25 cellular contexts compared by ENCODE assay signal in the genomic region with DNA sequence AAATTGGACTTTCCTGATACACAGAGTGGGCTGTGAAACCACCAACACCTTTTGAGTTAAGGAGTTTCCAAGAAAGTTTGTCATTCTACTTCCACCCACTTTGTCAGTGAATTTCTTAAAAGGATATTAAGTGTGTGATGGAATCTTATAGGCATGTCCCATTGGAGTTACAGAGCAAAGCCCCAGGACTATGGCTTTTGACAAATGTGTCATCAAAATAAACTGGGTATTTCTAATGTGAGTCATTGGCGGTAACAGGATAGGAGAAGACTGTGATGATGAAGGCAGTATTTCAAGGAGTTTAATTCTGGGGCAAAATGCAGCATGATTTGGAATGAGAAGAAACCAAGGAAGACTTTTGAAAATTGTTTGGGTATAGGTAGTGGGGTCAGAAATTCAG.
A peak's percentile ranks its signal among the peaks of the same experiment; 100 is the strongest.
DNase-seq lines count a peak whose midpoint lies in the region; ATAC-seq and TF ChIP-seq lines count a peak whose summit lies in the region.
"Had no signal": no experiment of that assay in that cellular context is flagged by ENCODE, and none has a peak within 500 bp of the region (broad histone marks: within the 10 kb centered on the region; RNA-seq: fewer than 3 reads in every experiment).

No MANE protein-coding gene starts in this region.

- peaks cover 18% of the 10 kb centered on the region for H3K9me3 Mint-ChIP-seq in neural progenitor cell

- H3K27me3 Mint-ChIP-seq in neural progenitor cell (ENCODE audit: insufficient read depth, low read depth): peaks cover 5% of the 10 kb centered on the region

- H3K27me3 ChIP-seq in neural progenitor cell: no peaks in the 10 kb centered on the region
- H3K27me3 ChIP-seq: BE2C had no signal

- no peak overlapping the region for H3K9ac ChIP-seq in neural progenitor cell

- ATAC-seq in GM21576 (IDR thresholded peaks at IDR 0.05; ENCODE audit: unreplicated experiment): no peak
- ATAC-seq: GM23338, PC-3 had no signal

- H3K4me3 Mint-ChIP-seq in neural progenitor cell: no peak overlapping the region
- H3K4me3 Mint-ChIP-seq: GM23338, H9 had no signal

- H3K4me2 ChIP-seq in neural progenitor cell: no peak overlapping the region
- H3K4me2 ChIP-seq: GM23338 had no signal

- peaks cover 24% of the 10 kb centered on the region for H3K4me1 Mint-ChIP-seq in neural progenitor cell

- no peak overlapping the region for H3K4me3 ChIP-seq in neural progenitor cell
- H3K4me3 ChIP-seq: GM23338 had no signal

- TF ChIP-seq CTCF in neural progenitor cell (IDR thresholded peaks at IDR 0.05) (no peak), GM10248 (IDR thresholded peaks at IDR 0.05; ENCODE audit: control extremely low read depth, extremely low read depth, low read depth, missing control alignments) (no peak)

- POLR2A ChIA-PET in GM10248 (lab: Yijun Ruan, JAX): no interaction called here

- DNase-seq in A172 (ENCODE audit: low spot score) (peak; percentile 46), M059J (ENCODE audit: low read depth) (peak; percentile 90), astrocyte of the hippocampus (ENCODE audit: low read depth, low spot score) (peak; percentile 5), neural progenitor cell (ENCODE audit: low spot score) (no peak), GM10248 (ENCODE audit: extremely low spot score) (no peak)
- no peak for DNase-seq in activated CD4-positive, CD25-positive, alpha-beta regulatory T cell treated with anti-CD3 and anti-CD28 coated beads, Interleukin-2, amount 50 U/mL, for 72 hours
- DNase-seq: ACHN; BE2C; DMS153; DND-41; H9; NCI-H1092; NCI-H1417 treated with DMSO at 0.1 percent for 48 hours; NCI-H1694 treated with DMSO at 0.1 percent for 48 hours; NCI-H2081; NCI-H345; NCI-H526; NCI-H82; NK-92 treated with Interleukin-12 subunit alpha and Interleukin-12 subunit beta, amount 100 ng/mL, for 24 hours; PC-3; SHP77 had no signal

- no peaks in the 10 kb centered on the region for H3K36me3 ChIP-seq in neural progenitor cell
- H3K36me3 ChIP-seq: BE2C had no signal

- H3K9me3 ChIP-seq in neural progenitor cell (ENCODE audit: low read depth): no peaks in the 10 kb centered on the region
- H3K9me3 ChIP-seq: BE2C had no signal

- H3K36me3 Mint-ChIP-seq in neural progenitor cell: peaks cover 16% of the 10 kb centered on the region

- H3K4me1 ChIP-seq in neural progenitor cell: peaks cover 18% of the 10 kb centered on the region
- H3K4me1 ChIP-seq: BE2C had no signal

- no peaks in the 10 kb centered on the region for H3F3A ChIP-seq in neural progenitor cell (ENCODE audit: low read depth)

- H3K27ac Mint-ChIP-seq in neural progenitor cell: peak overlapping the region; percentile 25
- H3K27ac Mint-ChIP-seq: GM23338, H9 had no signal

- no peak overlapping the region for H3K27ac ChIP-seq in neural progenitor cell
- H3K27ac ChIP-seq: 22Rv1, RWPE1 had no signal

- no peaks in the 10 kb centered on the region for H4K20me1 ChIP-seq in neural progenitor cell (ENCODE audit: low read depth)

- no peaks in the 10 kb centered on the region for H3K79me2 ChIP-seq in neural progenitor cell (ENCODE audit: low read depth)

- no peak overlapping the region for H2AFZ ChIP-seq in neural progenitor cell (replicated peaks)
- H2AFZ ChIP-seq: GM23338 had no signal

- CTCF ChIA-PET in GM10248 (lab: Yijun Ruan, JAX): no interaction called here

Comparison
In these comparisons a context has a peak if more than half of its experiments do, and no peak if none do; other contexts are left out.
1. DNase-seq: peak in A172 (single experiment), M059J (single experiment) and astrocyte of the hippocampus (single experiment); none in neural progenitor cell (single experiment), GM10248 (single experiment) and activated CD4-positive, CD25-positive, alpha-beta regulatory T cell treated with anti-CD3 and anti-CD28 coated beads, Interleukin-2, amount 50 U/mL, for 72 hours (single experiment).